14 cellular contexts compared by ENCODE assay signal in the genomic region with DNA sequence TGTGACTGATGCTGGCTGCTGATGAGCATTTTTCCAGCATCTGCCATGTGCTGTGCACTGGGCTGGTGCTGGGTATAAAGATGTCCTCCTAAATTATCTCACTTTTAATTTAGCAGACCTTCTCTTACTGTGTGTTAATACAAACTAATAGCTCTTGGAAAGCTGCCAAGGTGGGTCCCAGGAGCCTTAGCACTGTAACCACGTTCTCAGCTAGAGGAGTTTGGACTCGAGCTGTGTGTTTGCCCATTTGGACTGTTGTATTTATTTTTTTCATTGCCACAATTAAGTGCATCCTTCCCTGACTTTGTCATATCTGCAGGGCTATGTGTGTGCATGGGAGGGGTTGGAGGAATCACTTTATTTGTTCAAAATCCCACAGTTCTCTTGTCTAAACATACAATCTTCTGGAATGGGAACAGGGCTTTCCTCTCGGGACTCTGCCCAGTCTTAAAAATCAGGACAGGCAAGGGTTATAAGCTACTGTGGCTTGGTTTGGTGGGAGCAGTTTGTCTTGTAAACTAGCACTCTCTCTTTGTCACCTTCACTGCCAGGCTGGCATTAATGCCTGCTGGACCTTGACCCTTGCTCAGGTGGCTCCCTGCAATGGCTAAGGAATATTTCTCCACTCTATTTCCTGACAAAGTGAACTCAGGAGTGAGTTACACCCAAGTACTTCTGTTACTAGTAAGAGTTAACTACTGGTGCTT.
DNase-seq lines count a peak whose midpoint lies in the region; FAIRE-seq and TF ChIP-seq lines count a peak whose summit lies in the region.
"Had no signal": no experiment of that assay in that cellular context is flagged by ENCODE, and none has a peak within 500 bp of the region (broad histone marks: within the 10 kb centered on the region; RNA-seq: fewer than 3 reads in every experiment).

No MANE protein-coding gene starts in this region.

- CTCF ChIA-PET in MCF 10A (lab: Yijun Ruan, JAX) = interaction anchor here (0.6 to 11.1 kb wide), 4 partner anchors 73 to 291 kb away, joined by 3 to 154 read pairs (median 3); no protein-coding TSS in a partner anchor
- CTCF ChIA-PET in mammary epithelial cell (lab: Charles Lee; ENCODE audit: low non-redundant PET) = no interaction called here

- H3K27ac Mint-ChIP-seq in MCF 10A (ENCODE audit: low read depth, unreplicated experiment) = peak overlapping the region; percentile 2
- peak overlapping the region; percentile 36 for H3K27ac Mint-ChIP-seq in type B pancreatic cell
- H3K27ac Mint-ChIP-seq: dendritic cell treated with granulocyte-macrophage colony-stimulating factor and Interleukin-4, amounts not matched to agents 40 ng/mL and 50 ng/mL, for 4 days; WTC11 had no signal

- H3K4me1 ChIP-seq in mammary epithelial cell (ENCODE audit: insufficient read depth, low read length) (peaks cover 10% of the 10 kb centered on the region), fibroblast of lung (ENCODE audit: control insufficient read depth, extremely low read depth, insufficient read depth, low read length) (peaks cover 7% of the 10 kb centered on the region)

- FAIRE-seq in GM12891 (lab: Jason Lieb, UNC) = no peak
- FAIRE-seq: GM12892, RCC 7860 had no signal

- H3K36me3 ChIP-seq in mammary epithelial cell (ENCODE audit: insufficient read depth, low read length) (no peaks in the 10 kb centered on the region), fibroblast of lung (ENCODE audit: control insufficient read depth, insufficient read depth, low read length) (peaks cover 2% of the 10 kb centered on the region)

- in situ Hi-C loops in mammary epithelial cell (cut with MboI; ENCODE audit: low sequenced_read_pairs in 2 of 2) = loop anchor here in 1 of 2 donors (5.0 to 25.0 kb wide), 4 partner anchors 83 to 788 kb away; a partner anchor contains a TSS

- H3K9ac ChIP-seq in mammary epithelial cell (ENCODE audit: insufficient read depth, low read length) (no peak overlapping the region), fibroblast of lung (ENCODE audit: insufficient read depth, low read length) (no peak overlapping the region)

- H3K4me2 ChIP-seq in mammary epithelial cell (ENCODE audit: insufficient read depth, low read depth, low read length) (no peak overlapping the region), fibroblast of lung (ENCODE audit: extremely low read depth, insufficient read depth, low read length) (peak overlapping the region; percentile 23)

- H4K20me1 ChIP-seq in mammary epithelial cell (ENCODE audit: insufficient read depth, low read length) (no peaks in the 10 kb centered on the region), fibroblast of lung (ENCODE audit: control insufficient read depth, extremely low read depth, insufficient read depth, low read length) (no peaks in the 10 kb centered on the region)

- H3K27me3 ChIP-seq in mammary epithelial cell (ENCODE audit: insufficient read depth, low read length) = no peaks in the 10 kb centered on the region
- no peaks in the 10 kb centered on the region for H3K27me3 ChIP-seq in fibroblast of lung (ENCODE audit: control insufficient read depth, insufficient read depth, low read length)

- H3K4me1 Mint-ChIP-seq in MCF 10A (ENCODE audit: insufficient read depth, unreplicated experiment) (peaks cover 16% of the 10 kb centered on the region), type B pancreatic cell (ENCODE audit: unreplicated experiment) (peaks cover 44% of the 10 kb centered on the region)

- H3K27me3 Mint-ChIP-seq in MCF 10A (ENCODE audit: insufficient read depth, unreplicated experiment) = no peaks in the 10 kb centered on the region
- H3K27me3 Mint-ChIP-seq in type B pancreatic cell = no peaks in the 10 kb centered on the region
- H3K27me3 Mint-ChIP-seq: dendritic cell treated with granulocyte-macrophage colony-stimulating factor and Interleukin-4, amounts not matched to agents 40 ng/mL and 50 ng/mL, for 4 days had no signal

- H3K27ac ChIP-seq in mammary epithelial cell (ENCODE audit: insufficient read depth, low read depth, low read length) = no peak overlapping the region
- H3K27ac ChIP-seq in fibroblast of lung (ENCODE audit: insufficient read depth, low read length) = no peak overlapping the region

- no peak for TF ChIP-seq POLR2A in GM12891 (IDR thresholded peaks at IDR 0.05; ENCODE audit: low read depth, low read length)

- TF ChIP-seq CTCF in MCF 10A (IDR thresholded peaks at IDR 0.05; ENCODE audit: unreplicated experiment) (no peak), mammary epithelial cell (conservative IDR thresholded peaks at IDR 0.05 in 1 of 2, IDR thresholded peaks at IDR 0.05 in 1 of 2; ENCODE audit: extremely low read depth in 1 of 2, insufficient read depth in 1 of 2, low read depth in 1 of 2, low read length in 2 of 2) (no peak), fibroblast of lung (conservative IDR thresholded peaks at IDR 0.05 in 1 of 2, IDR thresholded peaks at IDR 0.05 in 1 of 2; ENCODE audit: low read depth in 1 of 2, low read length in 2 of 2) (no peak), type B pancreatic cell (conservative IDR thresholded peaks at IDR 0.05) (no peak)

- POLR2A ChIA-PET in MCF 10A (lab: Yijun Ruan, JAX) = interaction anchor here (0.8 to 1.6 kb wide), 2 partner anchors 53 to 64 kb away, joined by 3 to 4 read pairs; no protein-coding TSS in a partner anchor

- H3K9me3 ChIP-seq in mammary epithelial cell (replicated peaks; ENCODE audit: insufficient read depth, low read length) (no peaks in the 10 kb centered on the region), fibroblast of lung (ENCODE audit: control insufficient read depth, insufficient read depth, low read depth, low read length) (no peaks in the 10 kb centered on the region)

- H3K79me2 ChIP-seq in mammary epithelial cell (ENCODE audit: insufficient read depth, low read length) = peaks cover 85% of the 10 kb centered on the region
- H3K79me2 ChIP-seq in fibroblast of lung (ENCODE audit: control insufficient read depth, insufficient read depth, low read length) = peaks cover 83% of the 10 kb centered on the region

- no peak overlapping the region for H2AFZ ChIP-seq in mammary epithelial cell (ENCODE audit: low read depth, low read length)
- H2AFZ ChIP-seq in fibroblast of lung (ENCODE audit: low read length) = no peak overlapping the region

- H3K36me3 Mint-ChIP-seq in MCF 10A (ENCODE audit: insufficient read depth, unreplicated experiment) (peaks cover 6% of the 10 kb centered on the region), type B pancreatic cell (peaks cover under 1% of the 10 kb centered on the region)

- BruUV-seq in MCF 10A (replicated peaks; lab: Mats Ljungman, UMichigan) (TSS peak; percentile 13), mammary epithelial cell (replicated peaks; lab: Mats Ljungman, UMichigan) (no TSS peak)

- H3K4me3 Mint-ChIP-seq in MCF 10A (ENCODE audit: unreplicated experiment) (no peak overlapping the region), type B pancreatic cell (peak overlapping the region; percentile 90)
- H3K4me3 Mint-ChIP-seq: WTC11 had no signal

- dilution Hi-C loops in mammary epithelial cell (cut with HindIII; ENCODE audit: low sequenced_read_pairs) = no loop called here

- H3K9me3 Mint-ChIP-seq in MCF 10A (ENCODE audit: unreplicated experiment) = no peaks in the 10 kb centered on the region
- no peaks in the 10 kb centered on the region for H3K9me3 Mint-ChIP-seq in type B pancreatic cell
- H3K9me3 Mint-ChIP-seq: dendritic cell treated with granulocyte-macrophage colony-stimulating factor and Interleukin-4, amounts not matched to agents 40 ng/mL and 50 ng/mL, for 4 days had no signal

- DNase-seq in MCF 10A (ENCODE audit: unreplicated experiment) (no peak), mammary epithelial cell (no peak), NCI-H2227 (lab: John Stamatoyannopoulos, UW; ENCODE audit: unreplicated experiment) (peak; percentile 45), fibroblast of lung (ENCODE audit: low read depth in 2 of 2) (peak in 1 of 2 donors; percentile 28), type B pancreatic cell (ENCODE audit: extremely low spot score, unreplicated experiment) (no peak), GM12891 (ENCODE audit: insufficient read length, low spot score) (no peak), amniotic stem cell (lab: John Stamatoyannopoulos, UW) (no peak), UCSD-AML1 (lab: John Stamatoyannopoulos, UW; ENCODE audit: unreplicated experiment) (no peak)
- DNase-seq: activated gamma-delta T cell; stimulated activated naive CD8-positive, alpha-beta T cell treated with anti-CD3 and anti-CD28 coated beads, Interleukin-15, Interleukin-2, amounts not matched to agents 100 U/mL and 50 U/mL, for 24 hours had no signal

- intact Hi-C loops in MCF 10A (cut with micrococcal nuclease) = no loop called here
- intact Hi-C loops in mammary epithelial cell (cut with micrococcal nuclease) = no loop called here

- WGBS in mammary epithelial cell (ENCODE audit: low coverage, missing lambda C conversion rate) = 74% methylated on average over 3 of the region's 3 CpGs

- H3K4me3 ChIP-seq in mammary epithelial cell (replicated peaks in 1 of 3; ENCODE audit: insufficient read depth in 1 of 3, low read depth in 2 of 3, low read length in 3 of 3) (no peak overlapping the region), fibroblast of lung (replicated peaks in 1 of 4; ENCODE audit: control extremely low read depth in 1 of 4, insufficient read depth in 1 of 4, low read depth in 3 of 4, low read length in 4 of 4) (peak overlapping the region in 1 of 4 experiments; percentile 95)

TF ChIP-seq in GM12891, 5 proteins besides CTCF, POLR2A, EP300 and RAD21:
- TF ChIP-seq PAX5 (IDR thresholded peaks at IDR 0.05; ENCODE audit: insufficient read depth, low read length, severe bottlenecking) = no peak
- TF ChIP-seq POLR2AphosphoS5 (IDR thresholded peaks at IDR 0.05; ENCODE audit: low read depth, low read length) = no peak
- TF ChIP-seq TAF1 (IDR thresholded peaks at IDR 0.05; ENCODE audit: low read depth, low read length) = no peak
- TF ChIP-seq SPI1 (IDR thresholded peaks at IDR 0.05; ENCODE audit: low read depth, low read length) = no peak
- TF ChIP-seq POU2F2 (IDR thresholded peaks at IDR 0.05; ENCODE audit: low read depth, low read length) = no peak
